In genomic region chr14:102164241-102164641, GRCh38 we compare ENCODE assay signal across 13 cellular contexts. TPM values are rescaled to one million over a fixed set of nuclear protein-coding genes. Genes with fewer than 3 reads are reported as not detected.
DNase-seq lines count a peak whose midpoint lies in the region; ATAC-seq, FAIRE-seq and TF ChIP-seq lines count a peak whose summit lies in the region.
"Had no signal": no experiment of that assay in that cellular context is flagged by ENCODE, and none has a peak within 500 bp of the region (broad histone marks: within the 10 kb centered on the region; RNA-seq: fewer than 3 reads in every experiment).

No MANE protein-coding gene starts in this region.

- H3K4me2 ChIP-seq in endothelial cell of umbilical vein (ENCODE audit: insufficient read depth, low read length) = no peak overlapping the region
- H3K4me2 ChIP-seq in neuronal stem cell (ENCODE audit: insufficient read depth, low read length, poor library complexity, severe bottlenecking) = no peak overlapping the region

- dilution Hi-C loops in endothelial cell of umbilical vein (cut with MboI; ENCODE audit: extremely low pct_ligation_motif_present, low sequenced_read_pairs) = no loop called here

- WGBS in neuronal stem cell (ENCODE audit: extremely low coverage in 2 of 2, insufficient read length in 2 of 2, insufficient replicate concordance in 1 of 2), 2 donors = no CpG with 5 or more reads among the region's 4 CpGs

- no peak overlapping the region for H3K4me3 ChIP-seq in endothelial cell of umbilical vein (replicated peaks in 1 of 3; ENCODE audit: insufficient read depth in 1 of 3, low read depth in 1 of 3, low read length in 3 of 3)
- H3K4me3 ChIP-seq in mucosa of descending colon = no peak overlapping the region
- no peak overlapping the region for H3K4me3 ChIP-seq in neuronal stem cell (ENCODE audit: low read length in 2 of 2)
- H3K4me3 ChIP-seq: stomach had no signal

- H2BK15ac ChIP-seq in neuronal stem cell (ENCODE audit: low read length) = no peak overlapping the region

- no peak overlapping the region for H2BK5ac ChIP-seq in neuronal stem cell (ENCODE audit: low read length)

- H3K27me3 ChIP-seq in endothelial cell of umbilical vein (ENCODE audit: control insufficient read depth in 2 of 2, insufficient read depth in 2 of 2, low read length in 2 of 2) = no peaks in the 10 kb centered on the region
- no peaks in the 10 kb centered on the region for H3K27me3 ChIP-seq in neuronal stem cell (ENCODE audit: control insufficient read depth in 3 of 3, insufficient read depth in 3 of 3, low read depth in 1 of 3, low read length in 3 of 3)
- H3K27me3 ChIP-seq: stomach had no signal

- no peaks in the 10 kb centered on the region for H3K4me1 ChIP-seq in endothelial cell of umbilical vein (ENCODE audit: control insufficient read depth, extremely low read depth, insufficient read depth, low read length)
- no peaks in the 10 kb centered on the region for H3K4me1 ChIP-seq in mucosa of descending colon (ENCODE audit: low read depth)
- no peaks in the 10 kb centered on the region for H3K4me1 ChIP-seq in neuronal stem cell (ENCODE audit: control insufficient read depth in 2 of 2, insufficient read depth in 1 of 2, low read depth in 1 of 2, low read length in 2 of 2)

- CTCF ChIA-PET in endothelial cell of umbilical vein (lab: Charles Lee) = interaction anchor here (0.6 to 1.5 kb wide), 2 partner anchors 12 to 13 kb away, joined by 3 to 4 read pairs; no protein-coding TSS in a partner anchor

- peaks cover 53% of the 10 kb centered on the region for H3K79me2 ChIP-seq in endothelial cell of umbilical vein (ENCODE audit: control insufficient read depth, insufficient read depth, low read length)

- no TSS peak for BruUV-seq in endothelial cell of umbilical vein (replicated peaks; lab: Mats Ljungman, UMichigan)

- FAIRE-seq in RCC 7860 (lab: Jason Lieb, UNC) = peak; percentile 35
- FAIRE-seq in endothelial cell of umbilical vein (lab: Jason Lieb, UNC) = no peak
- FAIRE-seq: GM12891 had no signal

- H4K8ac ChIP-seq in neuronal stem cell (ENCODE audit: low read depth, low read length) = no peak overlapping the region

- no peak overlapping the region for H4K91ac ChIP-seq in neuronal stem cell (ENCODE audit: low read depth, low read length, poor library complexity)

- H3K9ac ChIP-seq in endothelial cell of umbilical vein (replicated peaks; ENCODE audit: extremely low read depth, insufficient read depth, low read length) (no peak overlapping the region), neuronal stem cell (ENCODE audit: low read depth, low read length, poor library complexity) (no peak overlapping the region)

- no peak for TF ChIP-seq POLR2A in endothelial cell of umbilical vein (IDR thresholded peaks at IDR 0.05; ENCODE audit: low read depth, low read length)

- H2BK120ac ChIP-seq in neuronal stem cell (ENCODE audit: low read depth, low read length) = no peak overlapping the region

- H3K9me3 ChIP-seq in endothelial cell of umbilical vein (replicated peaks; ENCODE audit: control insufficient read depth, insufficient read depth, low read length) = no peaks in the 10 kb centered on the region
- no peaks in the 10 kb centered on the region for H3K9me3 ChIP-seq in mucosa of descending colon
- H3K9me3 ChIP-seq in neuronal stem cell (replicated peaks in 1 of 2; ENCODE audit: control insufficient read depth in 2 of 2, insufficient read depth in 1 of 2, low read depth in 1 of 2, low read length in 2 of 2) = no peaks in the 10 kb centered on the region
- H3K9me3 ChIP-seq: stomach had no signal

- POLR2A ChIA-PET in endothelial cell of umbilical vein (lab: Charles Lee) = no interaction called here

- no peak overlapping the region for H3K14ac ChIP-seq in neuronal stem cell (ENCODE audit: low read length)

- no peak overlapping the region for H2AK5ac ChIP-seq in neuronal stem cell (ENCODE audit: low read depth, low read length)

- no peak for TF ChIP-seq CTCF in endothelial cell of umbilical vein (IDR thresholded peaks at IDR 0.05; ENCODE audit: extremely low read depth in 1 of 2, insufficient read depth in 1 of 2, low read depth in 1 of 2, low read length in 2 of 2)
- no peak for TF ChIP-seq CTCF in mucosa of descending colon (IDR thresholded peaks at IDR 0.05)

- H2AFZ ChIP-seq in endothelial cell of umbilical vein (ENCODE audit: low read depth, low read length) (no peak overlapping the region), neuronal stem cell (ENCODE audit: low read length) (no peak overlapping the region)

- H3K18ac ChIP-seq in neuronal stem cell (ENCODE audit: low read length) = no peak overlapping the region

- H3K36me3 ChIP-seq in endothelial cell of umbilical vein (ENCODE audit: control insufficient read depth in 2 of 2, extremely low read depth in 1 of 2, insufficient read depth in 2 of 2, low read length in 2 of 2) = no peaks in the 10 kb centered on the region
- no peaks in the 10 kb centered on the region for H3K36me3 ChIP-seq in mucosa of descending colon (ENCODE audit: low read depth)
- peaks cover 0 to 11% of the 10 kb centered on the region in 2 donors for H3K36me3 ChIP-seq in neuronal stem cell (replicated peaks in 1 of 2; ENCODE audit: control insufficient read depth in 2 of 2, insufficient read depth in 2 of 2, low read length in 2 of 2)

- H3K4ac ChIP-seq in neuronal stem cell (ENCODE audit: low read length) = no peak overlapping the region

- ATAC-seq in mucosa of descending colon = peak; percentile 37
- no peak for ATAC-seq in GM18873 (IDR thresholded peaks at IDR 0.05; ENCODE audit: low FRiP score, unreplicated experiment)
- ATAC-seq: CD8-positive, alpha-beta T cell had no signal

- intact Hi-C loops in endothelial cell of umbilical vein (cut with micrococcal nuclease) = no loop called here
- intact Hi-C loops in mucosa of descending colon (cut with DNase I, micrococcal nuclease) = no loop called here

- H3K27ac ChIP-seq in endothelial cell of umbilical vein (ENCODE audit: insufficient read depth, low read depth, low read length) (no peak overlapping the region), neuronal stem cell (replicated peaks; ENCODE audit: low read length) (no peak overlapping the region)
- H3K27ac ChIP-seq: stomach had no signal

- no peaks in the 10 kb centered on the region for H3K79me1 ChIP-seq in neuronal stem cell (ENCODE audit: low read depth, low read length)

- H3K23ac ChIP-seq in neuronal stem cell (ENCODE audit: low read depth, low read length, poor library complexity) = no peak overlapping the region

- H3K9me1 ChIP-seq in endothelial cell of umbilical vein (replicated peaks; ENCODE audit: control insufficient read depth, extremely low read depth, insufficient read depth, low read length) = no peaks in the 10 kb centered on the region

- DNase-seq in ELR (ENCODE audit: low read depth) (peak; percentile 64), RCC 7860 (ENCODE audit: low spot score) (peak; percentile 61), endothelial cell of umbilical vein (ENCODE audit: low read depth, low spot score) (peak; percentile 17), mucosa of descending colon (peak in 1 of 3 donors; percentile 4), neuronal stem cell (ENCODE audit: low spot score) (no peak), SK-N-DZ (ENCODE audit: low spot score) (no peak)
- no peak for DNase-seq in activated CD4-positive, alpha-beta T cell treated with anti-CD3 and anti-CD28 coated beads, Interleukin-2, amount 50 U/mL, for 1 hour
- DNase-seq: CD8-positive, alpha-beta T cell; cortex of kidney; SIG-M5; stomach had no signal

- H4K20me1 ChIP-seq in endothelial cell of umbilical vein (replicated peaks; ENCODE audit: control insufficient read depth, extremely low read depth, insufficient read depth, low read length) = peaks cover 5% of the 10 kb centered on the region

- no peak overlapping the region for H2BK12ac ChIP-seq in neuronal stem cell (ENCODE audit: low read length)

TF ChIP-seq in endothelial cell of umbilical vein, 7 proteins besides CTCF, POLR2A, EP300 and RAD21:
- TF ChIP-seq POLR2AphosphoS5 (IDR thresholded peaks at IDR 0.05; ENCODE audit: insufficient read depth, low read depth, low read length) (no peak), FOS (IDR thresholded peaks at IDR 0.05; ENCODE audit: borderline replicate concordance, insufficient read depth, low read length) (no peak), JUN (IDR thresholded peaks at IDR 0.05; ENCODE audit: borderline replicate concordance, insufficient read depth, insufficient read length, low read depth) (no peak), MAX (IDR thresholded peaks at IDR 0.05; ENCODE audit: insufficient read depth, insufficient read length) (no peak), GATA2 (IDR thresholded peaks at IDR 0.05; ENCODE audit: insufficient read depth, insufficient read length, low read depth, low read length) (no peak), EZH2 (IDR thresholded peaks at IDR 0.05; ENCODE audit: borderline replicate concordance, low read depth, low read length, severe bottlenecking) (no peak)

RNA-seq across cellular contexts. Expression of gene WDR20, which starts 24.5 kb away (rescaled TPM):
- total RNA-seq in endothelial cell of umbilical vein (22.4 and 23.6 TPM in 2 replicates), mucosa of descending colon (10 to 100 TPM; 36.2 to 49.4 (median 40.9) TPM)
- 11.9 and 12.2 TPM in 2 replicates for polyA plus RNA-seq in endothelial cell of umbilical vein
- 12.3 and 14.5 TPM in 2 replicates for polyA plus RNA-seq in endothelial cell of umbilical vein (2011; cell fraction: cytosol; rRNA removed)
- 24.8 and 25.0 TPM in 2 replicates for polyA plus RNA-seq in endothelial cell of umbilical vein (2011; cell fraction: nucleus; rRNA removed)
- 13.0 and 14.6 TPM in 2 replicates for polyA plus RNA-seq in endothelial cell of umbilical vein (2012)
- 28.9 and 29.8 TPM in 2 replicates for polyA minus RNA-seq in endothelial cell of umbilical vein
- polyA minus RNA-seq in endothelial cell of umbilical vein (2011; cell fraction: cytosol; rRNA and poly(A)+ RNA removed) = 12.9 TPM
- 29.1 TPM in 2 replicates for polyA minus RNA-seq in endothelial cell of umbilical vein (2011; cell fraction: nucleus; rRNA and poly(A)+ RNA removed)
- polyA plus RNA-seq in neuronal stem cell (2013, experiment 1 of 2) = 12.6 TPM
- polyA plus RNA-seq in neuronal stem cell (2013, experiment 2 of 2) = 13.0 TPM
- polyA plus RNA-seq in SK-N-DZ (2014; cell fraction: cytosol; rRNA removed) = 7.9 and 10.4 TPM in 2 replicates
- 5.5 and 11.2 TPM in 2 replicates for polyA plus RNA-seq in SK-N-DZ (2014; cell fraction: nucleus; rRNA removed)

Comparison
In these comparisons a context has a peak if more than half of its experiments do, and no peak if none do; other contexts are left out.
1. DNase-seq: peak in ELR (single experiment), RCC 7860 (single experiment) and endothelial cell of umbilical vein (single experiment); none in neuronal stem cell (single experiment), activated CD4-positive, alpha-beta T cell treated with anti-CD3 and anti-CD28 coated beads, Interleukin-2, amount 50 U/mL, for 1 hour (single experiment) and SK-N-DZ (single experiment).